In genomic region chr12:87509233-87509820, GRCh38 we compare ENCODE assay signal across 11 cellular contexts.
DNase-seq lines count a peak whose midpoint lies in the region; ATAC-seq and TF ChIP-seq lines count a peak whose summit lies in the region.
"Had no signal": no experiment of that assay in that cellular context is flagged by ENCODE, and none has a peak within 500 bp of the region (broad histone marks: within the 10 kb centered on the region; RNA-seq: fewer than 3 reads in every experiment).

No MANE protein-coding gene starts in this region.

- H3K9ac ChIP-seq in smooth muscle cell (ENCODE audit: low read depth): no peak overlapping the region

- H3K4me2 ChIP-seq in smooth muscle cell: no peak overlapping the region

- no peaks in the 10 kb centered on the region for H4K20me1 ChIP-seq in smooth muscle cell (ENCODE audit: low read depth)

- H3K36me3 ChIP-seq in brain microvascular endothelial cell (replicated peaks): no peaks in the 10 kb centered on the region
- H3K36me3 ChIP-seq in smooth muscle cell (ENCODE audit: low read depth): no peaks in the 10 kb centered on the region

- H3K9me3 ChIP-seq in smooth muscle cell (replicated peaks; ENCODE audit: low read depth): no peaks in the 10 kb centered on the region

- ATAC-seq in HG02678 (IDR thresholded peaks at IDR 0.05; ENCODE audit: unreplicated experiment): no peak

- no peaks in the 10 kb centered on the region for H3K4me1 ChIP-seq in smooth muscle cell (ENCODE audit: low read depth)

- no peak overlapping the region for H2AFZ ChIP-seq in smooth muscle cell (ENCODE audit: low read depth)

- H3K79me2 ChIP-seq in smooth muscle cell (ENCODE audit: low read depth): no peaks in the 10 kb centered on the region

- H3F3A ChIP-seq in smooth muscle cell (ENCODE audit: low read depth): no peaks in the 10 kb centered on the region

- DNase-seq in NCI-H2107 treated with DMSO at 0.1 percent for 48 hours (lab: John Stamatoyannopoulos, UW; ENCODE audit: unreplicated experiment) (peak; percentile 9), NCI-H2107 (lab: John Stamatoyannopoulos, UW) (no peak), NCI-H1436 treated with DMSO at 0.1 percent for 48 hours (lab: John Stamatoyannopoulos, UW) (peak; percentile 19), brain microvascular endothelial cell (peak; percentile 61), smooth muscle cell (lab: John Stamatoyannopoulos, UW; ENCODE audit: unreplicated experiment) (no peak), NK-92 (lab: John Stamatoyannopoulos, UW; ENCODE audit: unreplicated experiment) (no peak), coronary artery (ENCODE audit: low spot score) (no peak)
- DNase-seq: activated B cell treated with CpG ODN at 0.5 μM for 24 hours; effector memory CD4-positive, alpha-beta T cell; naive B cell had no signal

- H3K27ac ChIP-seq in brain microvascular endothelial cell: no peak overlapping the region
- H3K27ac ChIP-seq in smooth muscle cell (ENCODE audit: low read depth): peak overlapping the region; percentile 41
- H3K27ac ChIP-seq in coronary artery: no peak overlapping the region

- in situ Hi-C loops in brain microvascular endothelial cell (cut with HindIII; ENCODE audit: low pct_ligation_motif_present, low sequenced_read_pairs): no loop called here

- TF ChIP-seq CTCF in brain microvascular endothelial cell (IDR thresholded peaks at IDR 0.05; ENCODE audit: low read depth, low read length, missing control alignments) (no peak), smooth muscle cell (IDR thresholded peaks at IDR 0.05; ENCODE audit: borderline replicate concordance, insufficient read depth, poor library complexity, severe bottlenecking) (no peak), coronary artery (IDR thresholded peaks at IDR 0.05) (no peak)

- H3K27me3 ChIP-seq in brain microvascular endothelial cell (replicated peaks) (no peaks in the 10 kb centered on the region), smooth muscle cell (ENCODE audit: low read depth) (no peaks in the 10 kb centered on the region)

- H3K4me3 ChIP-seq in brain microvascular endothelial cell (ENCODE audit: low read depth, low read length) (no peak overlapping the region), smooth muscle cell (no peak overlapping the region), coronary artery (no peak overlapping the region)

Comparison
In these comparisons a context has a peak if more than half of its experiments do, and no peak if none do; other contexts are left out.
1. DNase-seq: peak in NCI-H2107 treated with DMSO at 0.1 percent for 48 hours (single experiment), NCI-H1436 treated with DMSO at 0.1 percent for 48 hours (single experiment) and brain microvascular endothelial cell (single experiment); none in NCI-H2107 (single experiment), smooth muscle cell (single experiment), NK-92 (single experiment) and coronary artery (single experiment).